In genomic region chr9:121298689-121299112, GRCh38 we compare ENCODE assay signal across 8 cellular contexts.
DNase-seq lines count a peak whose midpoint lies in the region; ATAC-seq lines count a peak whose summit lies in the region.

No MANE protein-coding gene starts in this region.

- no peak for ATAC-seq in HG02973 (IDR thresholded peaks at IDR 0.05; ENCODE audit: unreplicated experiment)

- no peaks in the 10 kb centered on the region for H3K27me3 ChIP-seq in layer of hippocampus (ENCODE audit: control insufficient read depth, insufficient read depth, low read length)

- peak overlapping the region; percentile 88 for H3K27ac ChIP-seq in layer of hippocampus (ENCODE audit: low read depth, low read length)

- peak; percentile 17 to 40 for DNase-seq in NCI-H2081 (lab: John Stamatoyannopoulos, UW)
- no peak for DNase-seq in NCI-H2081 treated with DMSO at 0.1 percent for 48 hours (lab: John Stamatoyannopoulos, UW)
- peak; percentile 54 for DNase-seq in brain pericyte (ENCODE audit: low read depth, low spot score)
- peak; percentile 73 for DNase-seq in stromal cell of bone marrow (ENCODE audit: low read depth)
- no peak for DNase-seq in EL
- no peak for DNase-seq in Ammon's horn (ENCODE audit: low spot score)

Comparison
In these comparisons a context has a peak if more than half of its experiments do, and no peak if none do; other contexts are left out.
1. DNase-seq: peak in NCI-H2081 (2 of 2), brain pericyte (single experiment) and stromal cell of bone marrow (single experiment); none in NCI-H2081 treated with DMSO at 0.1 percent for 48 hours (single experiment), EL (single experiment) and Ammon's horn (single experiment).